In genomic region chr10:103181244-103181643, GRCh38 we compare ENCODE assay signal across 9 cellular contexts. TPM values are rescaled to one million over a fixed set of nuclear protein-coding genes. Genes with fewer than 3 reads are reported as not detected.
DNase-seq lines count a peak whose midpoint lies in the region; ATAC-seq and TF ChIP-seq lines count a peak whose summit lies in the region.
"Had no signal": no experiment of that assay in that cellular context is flagged by ENCODE, and none has a peak within 500 bp of the region (broad histone marks: within the 10 kb centered on the region; RNA-seq: fewer than 3 reads in every experiment).

No MANE protein-coding gene starts in this region.

- H3K4me2 ChIP-seq in Karpas-422 (ENCODE audit: low read depth, low read length, poor library complexity, severe bottlenecking) (peak overlapping the region; percentile 9), hepatocyte (no peak overlapping the region)

- H3K4me1 Mint-ChIP-seq in natural killer cell = peaks cover 54 to 63% of the 10 kb centered on the region in 2 donors
- H3K4me1 Mint-ChIP-seq in natural killer cell treated with Interleukin-12 subunit alpha and Interleukin-12 subunit beta and Interleukin-15 and Interleukin-18, amount 100 ng/mL, for 72 hours (ENCODE audit: low read depth in 2 of 2) = peaks cover 28 to 41% of the 10 kb centered on the region in 2 donors

- H3K79me2 ChIP-seq in Karpas-422 (ENCODE audit: low read length) (peaks cover 95% of the 10 kb centered on the region), hepatocyte (peaks cover 84% of the 10 kb centered on the region)

- H3K27me3 Mint-ChIP-seq in natural killer cell (ENCODE audit: low read depth in 2 of 2) = no peaks in the 10 kb centered on the region
- no peaks in the 10 kb centered on the region for H3K27me3 Mint-ChIP-seq in natural killer cell treated with Interleukin-12 subunit alpha and Interleukin-12 subunit beta and Interleukin-15 and Interleukin-18, amount 100 ng/mL, for 72 hours

- H3K4me3 ChIP-seq in Karpas-422 (ENCODE audit: low read length) (no peak overlapping the region), choroid plexus epithelial cell (ENCODE audit: low read depth, low read length) (no peak overlapping the region), aorta (ENCODE audit: low read length in 2 of 2) (no peak overlapping the region), gastroesophageal sphincter (no peak overlapping the region), hepatocyte (no peak overlapping the region)
- H3K4me3 ChIP-seq: adrenal gland had no signal

- no peak overlapping the region for H3K9ac ChIP-seq in Karpas-422 (ENCODE audit: low read length)

- H3K27ac ChIP-seq in Karpas-422 (ENCODE audit: low read length) (no peak overlapping the region), aorta (ENCODE audit: low read depth in 1 of 2, low read length in 2 of 2) (peak overlapping the region in 1 of 2 donors; percentile 75), gastroesophageal sphincter (no peak overlapping the region), hepatocyte (no peak overlapping the region)

- H2AFZ ChIP-seq in Karpas-422 (ENCODE audit: low read length) = no peak overlapping the region
- H2AFZ ChIP-seq in hepatocyte = no peak overlapping the region

- no peak for TF ChIP-seq POLR2A in gastroesophageal sphincter (IDR thresholded peaks at IDR 0.05)

- no peaks in the 10 kb centered on the region for H3K36me3 Mint-ChIP-seq in natural killer cell
- no peaks in the 10 kb centered on the region for H3K36me3 Mint-ChIP-seq in natural killer cell treated with Interleukin-12 subunit alpha and Interleukin-12 subunit beta and Interleukin-15 and Interleukin-18, amount 100 ng/mL, for 72 hours

- no peak for TF ChIP-seq EP300 in gastroesophageal sphincter (IDR thresholded peaks at IDR 0.05)

- peaks cover 16% of the 10 kb centered on the region; the same call in 1 of the 2 replicates for H3K36me3 ChIP-seq in Karpas-422 (ENCODE audit: insufficient read depth, low read length)
- peaks cover 0 to 3% of the 10 kb centered on the region in 2 donors for H3K36me3 ChIP-seq in aorta (ENCODE audit: control insufficient read depth in 1 of 2, insufficient read depth in 2 of 2, low read length in 1 of 2)
- H3K36me3 ChIP-seq in gastroesophageal sphincter = peaks cover 0 to 47% of the 10 kb centered on the region in 2 donors
- H3K36me3 ChIP-seq in hepatocyte (replicated peaks; ENCODE audit: insufficient read depth, low read depth) = peaks cover 4% of the 10 kb centered on the region

- 24 to 35% methylated on average over 4 of the region's 4 CpGs for WGBS in aorta, 2 donors
- WGBS in gastroesophageal sphincter (ENCODE audit: low coverage in 1 of 2), 2 donors = 92% methylated on average over 4 of the region's 4 CpGs; no CpG with 5 or more reads in 1 of the 2 donors
- 96% methylated on average over 4 of the region's 4 CpGs for WGBS in hepatocyte (ENCODE audit: low lambda C conversion rate, missing lambda C conversion rate)

- peak in 2 of 3 donors; percentile 47 to 61 for ATAC-seq in natural killer cell
- no peak for ATAC-seq in natural killer cell treated with Interleukin-12 subunit alpha and Interleukin-12 subunit beta and Interleukin-15 and Interleukin-18, amount 100 ng/mL, for 72 hours
- ATAC-seq in aorta (ENCODE audit: low FRiP score) = peak; percentile 46
- ATAC-seq in gastroesophageal sphincter = no peak
- ATAC-seq in omental fat pad (ENCODE audit: low FRiP score) = no peak

- H3K4me1 ChIP-seq in Karpas-422 (ENCODE audit: low read length) (peaks cover 67% of the 10 kb centered on the region), aorta (ENCODE audit: control insufficient read depth in 1 of 2, insufficient read depth in 2 of 2, low read length in 2 of 2) (peaks cover 3 to 5% of the 10 kb centered on the region in 2 donors), gastroesophageal sphincter (peaks cover 9 to 63% (median 9%) of the 10 kb centered on the region in 3 donors), hepatocyte (ENCODE audit: insufficient read depth) (peaks cover 3% of the 10 kb centered on the region)

- TF ChIP-seq CTCF in natural killer cell (IDR thresholded peaks at IDR 0.05) = no peak
- TF ChIP-seq CTCF in choroid plexus epithelial cell (conservative IDR thresholded peaks at IDR 0.05; ENCODE audit: low read depth, low read length) = no peak
- no peak for TF ChIP-seq CTCF in gastroesophageal sphincter (IDR thresholded peaks at IDR 0.05)
- no peak for TF ChIP-seq CTCF in hepatocyte (IDR thresholded peaks at IDR 0.05; ENCODE audit: poor library complexity)
- no peak for TF ChIP-seq CTCF in omental fat pad (IDR thresholded peaks at IDR 0.05)

- H3K9me2 ChIP-seq in Karpas-422 (replicated peaks; ENCODE audit: insufficient read depth, low read length) (no peaks in the 10 kb centered on the region), hepatocyte (replicated peaks; ENCODE audit: insufficient read depth) (no peaks in the 10 kb centered on the region)

- intact Hi-C loops in natural killer cell (cut with micrococcal nuclease) (no loop called here), aorta (cut with DNase I) (no loop called here)

- H3K9me3 Mint-ChIP-seq in natural killer cell = no peaks in the 10 kb centered on the region
- H3K9me3 Mint-ChIP-seq in natural killer cell treated with Interleukin-12 subunit alpha and Interleukin-12 subunit beta and Interleukin-15 and Interleukin-18, amount 100 ng/mL, for 72 hours = no peaks in the 10 kb centered on the region

- H3K4me3 Mint-ChIP-seq in natural killer cell = no peak overlapping the region
- no peak overlapping the region for H3K4me3 Mint-ChIP-seq in natural killer cell treated with Interleukin-12 subunit alpha and Interleukin-12 subunit beta and Interleukin-15 and Interleukin-18, amount 100 ng/mL, for 72 hours

- DNase-seq in natural killer cell (no peak), Karpas-422 (peak; percentile 70), choroid plexus epithelial cell (ENCODE audit: low read depth) (peak; percentile 26), aorta (no peak), hepatocyte (ENCODE audit: low spot score) (no peak), omental fat pad (ENCODE audit: low spot score) (no peak)
- DNase-seq in natural killer cell treated with Interleukin-12 subunit alpha and Interleukin-12 subunit beta and Interleukin-15 and Interleukin-18, amount 100 ng/mL, for 72 hours (ENCODE audit: low spot score) = no peak
- DNase-seq: adrenal gland had no signal

- peak overlapping the region; percentile 0 to 76 for H3K27ac Mint-ChIP-seq in natural killer cell
- peak overlapping the region in 1 of 2 donors; percentile 72 for H3K27ac Mint-ChIP-seq in natural killer cell treated with Interleukin-12 subunit alpha and Interleukin-12 subunit beta and Interleukin-15 and Interleukin-18, amount 100 ng/mL, for 72 hours

- H3K27me3 ChIP-seq in Karpas-422 (ENCODE audit: low read length) (no peaks in the 10 kb centered on the region), aorta (ENCODE audit: control insufficient read depth in 1 of 2, insufficient read depth in 2 of 2, low read length in 1 of 2) (no peaks in the 10 kb centered on the region), gastroesophageal sphincter (no peaks in the 10 kb centered on the region), hepatocyte (no peaks in the 10 kb centered on the region)
- H3K27me3 ChIP-seq: adrenal gland had no signal

- H4K20me1 ChIP-seq in Karpas-422 (ENCODE audit: insufficient read depth, low read depth, low read length) (0 out of 2 replicates have a peak, but pooled peaks cover 2% of the 10 kb centered on the region), hepatocyte (ENCODE audit: insufficient read depth, poor library complexity, severe bottlenecking) (peaks cover 39% of the 10 kb centered on the region)

- H3K9me3 ChIP-seq in Karpas-422 (ENCODE audit: low read length) (no peaks in the 10 kb centered on the region), aorta (ENCODE audit: control insufficient read depth, low read length) (no peaks in the 10 kb centered on the region), gastroesophageal sphincter (no peaks in the 10 kb centered on the region), hepatocyte (ENCODE audit: low read depth) (no peaks in the 10 kb centered on the region)
- H3K9me3 ChIP-seq: adrenal gland had no signal

RNA-seq across cellular contexts. Expression of gene NT5C2, which starts 11.8 kb away (rescaled TPM):
- total RNA-seq in natural killer cell (100 to 1,000 TPM in 1 of 3 donors, 10 to 100 TPM in 2; 84.4 to 110 (median 89.4) TPM), aorta (100 to 1,000 TPM in 1 of 2 donors, 10 to 100 TPM in 1; 85.9 to 102 TPM), gastroesophageal sphincter (10 to 100 TPM; 63.4 to 71.9 (median 71.1) TPM), hepatocyte (50.7 and 58.7 TPM in 2 replicates), omental fat pad (10 to 100 TPM; 46.9 to 94.6 (median 62.8) TPM)
- total RNA-seq in natural killer cell treated with Interleukin-12 subunit alpha and Interleukin-12 subunit beta and Interleukin-15 and Interleukin-18, amount 100 ng/mL, for 72 hours = 10 to 100 TPM; 60.2 to 75.0 TPM
- total RNA-seq in Karpas-422 (2014; rRNA removed; shearing (Covaris generic); ENCODE audit: low replicate concordance) = 45.5 and 88.3 TPM in 2 replicates
- polyA plus RNA-seq in aorta (10 to 100 TPM; 34.7 to 61.8 TPM), hepatocyte (49.2 and 52.0 TPM in 2 replicates)

Comparison
In these comparisons a context has a peak if more than half of its experiments do, and no peak if none do; other contexts are left out.
1. ATAC-seq: peak in natural killer cell (2 of 3) and aorta (single experiment); none in natural killer cell treated with Interleukin-12 subunit alpha and Interleukin-12 subunit beta and Interleukin-15 and Interleukin-18, amount 100 ng/mL, for 72 hours (0 of 2), gastroesophageal sphincter (single experiment) and omental fat pad (single experiment).
2. DNase-seq: peak in Karpas-422 (single experiment) and choroid plexus epithelial cell (single experiment); none in natural killer cell (single experiment), natural killer cell treated with Interleukin-12 subunit alpha and Interleukin-12 subunit beta and Interleukin-15 and Interleukin-18, amount 100 ng/mL, for 72 hours (single experiment), aorta (0 of 2), hepatocyte (single experiment) and omental fat pad (single experiment).